In genomic region chr2:127400533-127400896, GRCh38 we compare ENCODE assay signal across 1 cellular context.
TF ChIP-seq lines count a peak whose summit lies in the region.

No MANE protein-coding gene starts in this region.

TF ChIP-seq in IMR-90, 13 proteins besides CTCF, POLR2A, EP300 and RAD21:
- TF ChIP-seq CEBPB (IDR thresholded peaks at IDR 0.05; ENCODE audit: low read depth, low read length) (no peak), CHD1 (IDR thresholded peaks at IDR 0.05; ENCODE audit: low read depth, low read length) (no peak), MAZ (IDR thresholded peaks at IDR 0.05; ENCODE audit: borderline replicate concordance, low read depth, low read length) (no peak), SMC3 (IDR thresholded peaks at IDR 0.05; ENCODE audit: low read depth, low read length) (no peak), RFX5 (IDR thresholded peaks at IDR 0.05; ENCODE audit: low read depth, low read length) (no peak), NFE2L2 (IDR thresholded peaks at IDR 0.05; ENCODE audit: low read depth, low read length) (no peak), BHLHE40 (IDR thresholded peaks at IDR 0.05; ENCODE audit: low read depth, low read length) (no peak), MXI1 (IDR thresholded peaks at IDR 0.05; ENCODE audit: borderline replicate concordance, low read depth, low read length) (no peak), MAFK (IDR thresholded peaks at IDR 0.05; ENCODE audit: low read depth, low read length) (no peak), ELK1 (IDR thresholded peaks at IDR 0.05; ENCODE audit: borderline replicate concordance, low read depth, low read length) (no peak), RCOR1 (IDR thresholded peaks at IDR 0.05; ENCODE audit: insufficient replicate concordance, low read length) (no peak), FOS (IDR thresholded peaks at IDR 0.05; ENCODE audit: low read depth, low read length) (no peak)
- TF ChIP-seq, protein P1, sequence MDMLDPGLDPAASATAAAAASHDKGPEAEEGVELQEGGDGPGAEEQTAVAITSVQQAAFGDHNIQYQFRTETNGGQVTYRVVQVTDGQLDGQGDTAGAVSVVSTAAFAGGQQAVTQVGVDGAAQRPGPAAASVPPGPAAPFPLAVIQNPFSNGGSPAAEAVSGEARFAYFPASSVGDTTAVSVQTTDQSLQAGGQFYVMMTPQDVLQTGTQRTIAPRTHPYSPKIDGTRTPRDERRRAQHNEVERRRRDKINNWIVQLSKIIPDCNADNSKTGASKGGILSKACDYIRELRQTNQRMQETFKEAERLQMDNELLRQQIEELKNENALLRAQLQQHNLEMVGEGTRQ (IDR thresholded peaks at IDR 0.05; ENCODE audit: low read depth, low read length) = no peak
